15 cellular contexts compared by ENCODE assay signal in the genomic region with DNA sequence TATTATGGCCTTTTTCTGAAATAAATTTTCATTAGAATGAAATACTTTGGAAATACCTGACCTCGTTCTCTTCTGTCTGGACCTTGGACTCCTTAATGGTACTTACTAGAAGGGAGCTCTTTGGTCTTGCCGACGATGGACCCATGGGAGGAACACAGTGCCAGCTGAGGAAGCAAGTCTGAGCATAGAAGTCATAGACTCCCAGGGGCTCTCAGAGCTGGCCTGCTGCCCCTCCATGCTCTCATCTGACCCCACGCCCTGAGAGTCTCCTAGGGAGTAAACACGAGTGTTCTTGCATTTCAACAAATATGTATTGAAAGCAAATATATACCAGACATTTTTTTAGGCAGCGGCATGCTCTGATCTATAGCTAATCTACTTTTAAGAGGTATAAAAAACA.
DNase-seq lines count a peak whose midpoint lies in the region; ATAC-seq and TF ChIP-seq lines count a peak whose summit lies in the region.
"Had no signal": no experiment of that assay in that cellular context is flagged by ENCODE, and none has a peak within 500 bp of the region (broad histone marks: within the 10 kb centered on the region; RNA-seq: fewer than 3 reads in every experiment).

No MANE protein-coding gene starts in this region.

- H3K4me1 ChIP-seq in parathyroid adenoma (peaks cover 12% of the 10 kb centered on the region), upper lobe of right lung (peaks cover 19% of the 10 kb centered on the region)

- peak overlapping the region in 3 of 5 experiments; percentile 52 to 83 (median 61) for H3K27ac Mint-ChIP-seq in brain
- H3K27ac Mint-ChIP-seq: CD4-positive, CD25-positive, alpha-beta regulatory T cell; effector memory CD8-positive, alpha-beta T cell had no signal

- no peak overlapping the region for H2AFZ ChIP-seq in parathyroid adenoma

- intact Hi-C loops in left cardiac atrium (cut with DNase I) (no loop called here), upper lobe of right lung (cut with DNase I) (no loop called here)

- H3K9me3 ChIP-seq in parathyroid adenoma (ENCODE audit: control insufficient read depth, low read length) = no peaks in the 10 kb centered on the region
- H3K9me3 ChIP-seq in upper lobe of right lung = no peaks in the 10 kb centered on the region
- H3K9me3 ChIP-seq: neutrophil had no signal

- H3K27ac ChIP-seq in parathyroid adenoma (peak overlapping the region; percentile 5), upper lobe of right lung (no peak overlapping the region)
- H3K27ac ChIP-seq: brain microvascular endothelial cell, neutrophil had no signal

- no peaks in the 10 kb centered on the region for H3K36me3 ChIP-seq in parathyroid adenoma (ENCODE audit: control insufficient read depth, insufficient read depth, low read length)
- H3K36me3 ChIP-seq in upper lobe of right lung = no peaks in the 10 kb centered on the region
- H3K36me3 ChIP-seq: brain microvascular endothelial cell, neutrophil had no signal

- no peak overlapping the region for H3K9ac ChIP-seq in parathyroid adenoma

- H3K9me3 Mint-ChIP-seq in brain = peaks cover 0 to 2% (median 0%) of the 10 kb centered on the region in 5 experiments
- H3K9me3 Mint-ChIP-seq: CD4-positive, CD25-positive, alpha-beta regulatory T cell; effector memory CD8-positive, alpha-beta T cell had no signal

- H3K4me3 ChIP-seq in parathyroid adenoma (ENCODE audit: low read depth, low read length) (no peak overlapping the region), upper lobe of right lung (no peak overlapping the region)
- H3K4me3 ChIP-seq: lung had no signal

- no peak overlapping the region for H3K4me2 ChIP-seq in parathyroid adenoma (ENCODE audit: low read length)

- H3K36me3 Mint-ChIP-seq in brain = peaks cover 7% of the 10 kb centered on the region
- H3K36me3 Mint-ChIP-seq: CD4-positive, CD25-positive, alpha-beta regulatory T cell had no signal

- peak; percentile 77 for DNase-seq in left cardiac atrium
- no peak for DNase-seq in upper lobe of right lung
- DNase-seq in anterior cingulate cortex (lab: John Stamatoyannopoulos, UW) = no peak
- DNase-seq in COLO668 (lab: John Stamatoyannopoulos, UW; ENCODE audit: unreplicated experiment) = no peak
- DNase-seq in T-helper 9 cell = no peak
- DNase-seq: activated effector memory CD4-positive, alpha-beta T cell treated with Interleukin-2 at 50 U/mL for 16 hours; brain microvascular endothelial cell; CD4-positive, CD25-positive, alpha-beta regulatory T cell; effector memory CD8-positive, alpha-beta T cell; NCI-H2227 treated with DMSO at 0.1 percent for 48 hours; stimulated activated CD4-positive, alpha-beta T cell treated with anti-CD3 and anti-CD28 coated beads, Interleukin-15, amount 100 ng/mL, for 24 hours had no signal

- H3K27me3 ChIP-seq in parathyroid adenoma (ENCODE audit: control insufficient read depth, insufficient read depth, low read length) (no peaks in the 10 kb centered on the region), upper lobe of right lung (no peaks in the 10 kb centered on the region)
- H3K27me3 ChIP-seq: brain microvascular endothelial cell had no signal

- TF ChIP-seq CTCF in brain (conservative IDR thresholded peaks at IDR 0.05) (no peak), parathyroid adenoma (IDR thresholded peaks at IDR 0.05) (no peak), upper lobe of right lung (IDR thresholded peaks at IDR 0.05) (no peak)

- H3K79me2 ChIP-seq in parathyroid adenoma = peaks cover 62% of the 10 kb centered on the region

- ATAC-seq in left cardiac atrium = peak; percentile 76 to 77
- peak; percentile 26 for ATAC-seq in upper lobe of right lung
- ATAC-seq: effector memory CD8-positive, alpha-beta T cell had no signal

- H3K4me1 Mint-ChIP-seq in brain = peaks cover 26% of the 10 kb centered on the region

- no peak overlapping the region for H3K4me3 Mint-ChIP-seq in brain
- H3K4me3 Mint-ChIP-seq: CD4-positive, CD25-positive, alpha-beta regulatory T cell; effector memory CD8-positive, alpha-beta T cell had no signal

- no peaks in the 10 kb centered on the region for H3K27me3 Mint-ChIP-seq in brain
- H3K27me3 Mint-ChIP-seq: CD4-positive, CD25-positive, alpha-beta regulatory T cell; effector memory CD8-positive, alpha-beta T cell had no signal
